8 cellular contexts compared by ENCODE assay signal in genomic region chr6:33620584-33621395, GRCh38. TPM values are rescaled to one million over a fixed set of nuclear protein-coding genes. Genes with fewer than 3 reads are reported as not detected.
DNase-seq lines count a peak whose midpoint lies in the region; ATAC-seq, FAIRE-seq and TF ChIP-seq lines count a peak whose summit lies in the region.

Gene ITPR3, plus strand, starts transcription at chr6:33621322. Its CDS starts 281 bp downstream, at chr6:33621603.

- DNase-seq in A673 (ENCODE audit: low spot score) = peak; percentile 68
- DNase-seq in RCC 7860 (ENCODE audit: low spot score) = peak; percentile 53
- peak; percentile 75 for DNase-seq in activated effector memory CD4-positive, alpha-beta T cell treated with Interleukin-2 at 50 U/mL for 16 hours
- peak; percentile 58 to 65 for DNase-seq in frontal cortex (ENCODE audit: low spot score in 2 of 2)
- DNase-seq in posterior vena cava (ENCODE audit: low spot score) = no peak
- DNase-seq in ureter (ENCODE audit: low spot score) = peak; percentile 61

- POLR2A ChIA-PET in A673 (lab: Charles Lee; ENCODE audit: low non-redundant PET) = no interaction called here

- intact Hi-C loops in A673 (cut with micrococcal nuclease; ENCODE audit: unreplicated experiment) = loop anchor here (2.0 kb wide), 1 partner anchor 76 kb away; no protein-coding TSS in a partner anchor
- intact Hi-C loops in posterior vena cava (cut with DNase I) = no loop called here

- no peak for TF ChIP-seq CTCF in A673 (conservative IDR thresholded peaks at IDR 0.05; ENCODE audit: low read depth, low read length)

- peak within 1 kb of the TSS; percentile 66 for H3K4me3 ChIP-seq in A673 (ENCODE audit: low read depth, low read length, poor library complexity, severe bottlenecking)

- no peak for FAIRE-seq in RCC 7860 (lab: Jason Lieb, UNC)
- no peak for FAIRE-seq in frontal cortex (lab: Jason Lieb, UNC)

- CTCF ChIA-PET in A673 (lab: Charles Lee) = interaction anchor here (0.7 kb wide), 1 partner anchor 533 kb away, joined by 4 read pairs; no protein-coding TSS in a partner anchor

- no peaks in the 10 kb centered on the region for H3K9me3 ChIP-seq in A673 (ENCODE audit: low read depth, low read length, poor library complexity, severe bottlenecking)

- in situ Hi-C loops in GM18951 (cut with MboI; ENCODE audit: low sequenced_read_pairs, unreplicated experiment) = no loop called here

- TF ChIP-seq POLR2A in GM18951 (IDR thresholded peaks at IDR 0.05; ENCODE audit: extremely low read depth, insufficient read depth, insufficient read length) = peak; percentile 73

- no TSS peak for BruUV-seq in A673 (replicated peaks; lab: Mats Ljungman, UMichigan)

- peaks cover 35% of the 10 kb centered on the region for H3K4me1 ChIP-seq in A673 (ENCODE audit: insufficient read depth, low read length, poor library complexity, severe bottlenecking)

- no peaks in the 10 kb centered on the region for H3K27me3 ChIP-seq in A673 (replicated peaks; ENCODE audit: insufficient read depth, low read depth, low read length, poor library complexity)

- H3K36me3 ChIP-seq in A673 (ENCODE audit: insufficient read depth, low read length, poor library complexity, severe bottlenecking) = peaks cover 2% of the 10 kb centered on the region

- peak; percentile 54 for ATAC-seq in HG03342 (IDR thresholded peaks at IDR 0.05; ENCODE audit: unreplicated experiment)

- H3K27ac ChIP-seq in A673 (ENCODE audit: low read depth, low read length, poor library complexity, severe bottlenecking) = peak within 1 kb of the TSS; percentile 72

RNA-seq across cellular contexts. Expression of gene ITPR3, which starts in this region (rescaled TPM):
- 27.8 and 27.9 TPM in 2 replicates for total RNA-seq in A673 (2021)
- 1.2 TPM for total RNA-seq in frontal cortex
- total RNA-seq in posterior vena cava = 10 to 100 TPM; 15.6 to 17.1 TPM
- 31.3 TPM for total RNA-seq in ureter
